10 cellular contexts compared by ENCODE assay signal in genomic region chr15:88166330-88166993, GRCh38.
DNase-seq lines count a peak whose midpoint lies in the region; ATAC-seq and TF ChIP-seq lines count a peak whose summit lies in the region.
"Had no signal": no experiment of that assay in that cellular context is flagged by ENCODE, and none has a peak within 500 bp of the region (broad histone marks: within the 10 kb centered on the region; RNA-seq: fewer than 3 reads in every experiment).

No MANE protein-coding gene starts in this region.

- peak; percentile 35 for DNase-seq in activated CD4-positive, alpha-beta T cell treated with anti-CD3 and anti-CD28 coated beads for 36 hours
- no peak for DNase-seq in activated CD4-positive, alpha-beta T cell treated with anti-CD3 and anti-CD28 coated beads, Interleukin-2, amount 50 U/mL, for 4 hours
- DNase-seq in WTC11 (ENCODE audit: low spot score) (peak; percentile 71), GOT3 (lab: John Stamatoyannopoulos, UW) (no peak), GF-D8 (lab: John Stamatoyannopoulos, UW) (no peak)
- DNase-seq: psoas muscle had no signal

- H3K79me2 ChIP-seq in neural cell (replicated peaks; ENCODE audit: insufficient read depth, low read length): no peaks in the 10 kb centered on the region

- no peaks in the 10 kb centered on the region for H3K27me3 ChIP-seq in neural cell (ENCODE audit: insufficient read depth, low read depth, low read length)

- no peak overlapping the region for H3K4me3 Mint-ChIP-seq in activated CD4-positive, alpha-beta T cell treated with anti-CD3 and anti-CD28 coated beads for 36 hours
- no peak overlapping the region for H3K4me3 Mint-ChIP-seq in WTC11
- H3K4me3 Mint-ChIP-seq: stimulated activated effector memory CD8-positive, alpha-beta T cell treated with anti-CD3 and anti-CD28 coated beads, Interleukin-12 subunit alpha, Interleukin-12 subunit beta, amount 100 ng/mL, for 72 hours had no signal

- POLR2A ChIA-PET in activated CD4-positive, alpha-beta T cell treated with anti-CD3 and anti-CD28 coated beads for 36 hours (lab: Charles Lee): no interaction called here
- POLR2A ChIA-PET in WTC11 (lab: Charles Lee): no interaction called here

- H3F3A ChIP-seq in neural cell (ENCODE audit: insufficient read depth, low read length, poor library complexity, severe bottlenecking): no peaks in the 10 kb centered on the region

- no peak for TF ChIP-seq RAD21 in neural cell (conservative IDR thresholded peaks at IDR 0.05)

- no peak overlapping the region for H3K27ac Mint-ChIP-seq in activated CD4-positive, alpha-beta T cell treated with anti-CD3 and anti-CD28 coated beads for 36 hours
- H3K27ac Mint-ChIP-seq in WTC11: no peak overlapping the region
- H3K27ac Mint-ChIP-seq: stimulated activated effector memory CD8-positive, alpha-beta T cell treated with anti-CD3 and anti-CD28 coated beads, Interleukin-12 subunit alpha, Interleukin-12 subunit beta, amount 100 ng/mL, for 72 hours had no signal

- no peaks in the 10 kb centered on the region for H3K36me3 Mint-ChIP-seq in activated CD4-positive, alpha-beta T cell treated with anti-CD3 and anti-CD28 coated beads for 36 hours (ENCODE audit: low read depth)
- H3K36me3 Mint-ChIP-seq in WTC11: no peaks in the 10 kb centered on the region
- H3K36me3 Mint-ChIP-seq: stimulated activated effector memory CD8-positive, alpha-beta T cell treated with anti-CD3 and anti-CD28 coated beads, Interleukin-12 subunit alpha, Interleukin-12 subunit beta, amount 100 ng/mL, for 72 hours had no signal

- H3K9me3 ChIP-seq in neural cell (ENCODE audit: low read length): no peaks in the 10 kb centered on the region
- H3K9me3 ChIP-seq: psoas muscle had no signal

- H4K20me1 ChIP-seq in neural cell (ENCODE audit: insufficient read depth): no peaks in the 10 kb centered on the region

- no peak for ATAC-seq in activated CD4-positive, alpha-beta T cell treated with anti-CD3 and anti-CD28 coated beads for 36 hours
- ATAC-seq in HG03175 (IDR thresholded peaks at IDR 0.05; ENCODE audit: unreplicated experiment): peak; percentile 61
- ATAC-seq in WTC11: peak; percentile 95
- ATAC-seq in HG03457 (IDR thresholded peaks at IDR 0.05; ENCODE audit: unreplicated experiment): no peak
- ATAC-seq: stimulated activated effector memory CD8-positive, alpha-beta T cell treated with anti-CD3 and anti-CD28 coated beads, Interleukin-12 subunit alpha, Interleukin-12 subunit beta, amount 100 ng/mL, for 72 hours had no signal

- H3K36me3 ChIP-seq in neural cell (ENCODE audit: insufficient read depth, low read length): no peaks in the 10 kb centered on the region

- H3K9ac ChIP-seq in neural cell (ENCODE audit: low read length): no peak overlapping the region

- no peak overlapping the region for H3K4me2 ChIP-seq in neural cell (ENCODE audit: low read length)

- peaks cover 5% of the 10 kb centered on the region for H3K27me3 Mint-ChIP-seq in activated CD4-positive, alpha-beta T cell treated with anti-CD3 and anti-CD28 coated beads for 36 hours
- H3K27me3 Mint-ChIP-seq in WTC11 (ENCODE audit: low read depth): no peaks in the 10 kb centered on the region; the same call in 1 of the 2 replicates

- no peak for TF ChIP-seq CTCF in WTC11 (IDR thresholded peaks at IDR 0.05)
- TF ChIP-seq CTCF in neural cell (IDR thresholded peaks at IDR 0.05; ENCODE audit: poor library complexity, severe bottlenecking): no peak

- H2AFZ ChIP-seq in neural cell (ENCODE audit: low read depth, low read length): no peak overlapping the region

- intact Hi-C loops in activated CD4-positive, alpha-beta T cell treated with anti-CD3 and anti-CD28 coated beads for 36 hours (cut with DNase I, micrococcal nuclease): no loop called here

- no peaks in the 10 kb centered on the region for H3K9me3 Mint-ChIP-seq in activated CD4-positive, alpha-beta T cell treated with anti-CD3 and anti-CD28 coated beads for 36 hours (ENCODE audit: low read depth)
- H3K9me3 Mint-ChIP-seq in WTC11: no peaks in the 10 kb centered on the region
- H3K9me3 Mint-ChIP-seq: stimulated activated effector memory CD8-positive, alpha-beta T cell treated with anti-CD3 and anti-CD28 coated beads, Interleukin-12 subunit alpha, Interleukin-12 subunit beta, amount 100 ng/mL, for 72 hours had no signal

- TF ChIP-seq EP300 in neural cell (conservative IDR thresholded peaks at IDR 0.05; ENCODE audit: poor library complexity, severe bottlenecking): no peak

- no peaks in the 10 kb centered on the region for H3K9me2 ChIP-seq in neural cell (ENCODE audit: insufficient read depth, low read length)

- H3K4me3 ChIP-seq in neural cell (ENCODE audit: low read length): no peak overlapping the region
- H3K4me3 ChIP-seq: psoas muscle had no signal

- no peak overlapping the region for H3K27ac ChIP-seq in neural cell (ENCODE audit: low read length)
- H3K27ac ChIP-seq: psoas muscle had no signal

- CTCF ChIA-PET in activated CD4-positive, alpha-beta T cell treated with anti-CD3 and anti-CD28 coated beads for 36 hours (lab: Charles Lee): no interaction called here
- CTCF ChIA-PET in WTC11 (lab: Charles Lee): no interaction called here

- no peaks in the 10 kb centered on the region for H3K4me1 Mint-ChIP-seq in activated CD4-positive, alpha-beta T cell treated with anti-CD3 and anti-CD28 coated beads for 36 hours
- H3K4me1 Mint-ChIP-seq in WTC11: no peaks in the 10 kb centered on the region
- H3K4me1 Mint-ChIP-seq: stimulated activated effector memory CD8-positive, alpha-beta T cell treated with anti-CD3 and anti-CD28 coated beads, Interleukin-12 subunit alpha, Interleukin-12 subunit beta, amount 100 ng/mL, for 72 hours had no signal

TF ChIP-seq in WTC11, 78 proteins besides CTCF, POLR2A, EP300 and RAD21 (continues in another document):
- TF ChIP-seq TEAD1 (CRISPR knock-in tag; IDR thresholded peaks at IDR 0.05) (0 out of 2 replicates have a peak, but pooled peaks have one; percentile 51), JUN (CRISPR knock-in tag; IDR thresholded peaks at IDR 0.05) (0 out of 2 replicates have a peak, but pooled peaks have one; percentile 37), ZBTB43 (CRISPR knock-in tag; IDR thresholded peaks at IDR 0.05) (no peak), ZNF138 (CRISPR knock-in tag; conservative IDR thresholded peaks at IDR 0.05) (no peak), ZBTB21 (CRISPR knock-in tag; IDR thresholded peaks at IDR 0.05; ENCODE audit: borderline replicate concordance) (no peak), IRF1 (CRISPR knock-in tag; IDR thresholded peaks at IDR 0.05) (peak; percentile 51; the same call in 1 of the 2 replicates)

TF ChIP-seq in neural cell, 6 proteins besides CTCF, POLR2A, EP300 and RAD21:
- TF ChIP-seq, protein P1, sequence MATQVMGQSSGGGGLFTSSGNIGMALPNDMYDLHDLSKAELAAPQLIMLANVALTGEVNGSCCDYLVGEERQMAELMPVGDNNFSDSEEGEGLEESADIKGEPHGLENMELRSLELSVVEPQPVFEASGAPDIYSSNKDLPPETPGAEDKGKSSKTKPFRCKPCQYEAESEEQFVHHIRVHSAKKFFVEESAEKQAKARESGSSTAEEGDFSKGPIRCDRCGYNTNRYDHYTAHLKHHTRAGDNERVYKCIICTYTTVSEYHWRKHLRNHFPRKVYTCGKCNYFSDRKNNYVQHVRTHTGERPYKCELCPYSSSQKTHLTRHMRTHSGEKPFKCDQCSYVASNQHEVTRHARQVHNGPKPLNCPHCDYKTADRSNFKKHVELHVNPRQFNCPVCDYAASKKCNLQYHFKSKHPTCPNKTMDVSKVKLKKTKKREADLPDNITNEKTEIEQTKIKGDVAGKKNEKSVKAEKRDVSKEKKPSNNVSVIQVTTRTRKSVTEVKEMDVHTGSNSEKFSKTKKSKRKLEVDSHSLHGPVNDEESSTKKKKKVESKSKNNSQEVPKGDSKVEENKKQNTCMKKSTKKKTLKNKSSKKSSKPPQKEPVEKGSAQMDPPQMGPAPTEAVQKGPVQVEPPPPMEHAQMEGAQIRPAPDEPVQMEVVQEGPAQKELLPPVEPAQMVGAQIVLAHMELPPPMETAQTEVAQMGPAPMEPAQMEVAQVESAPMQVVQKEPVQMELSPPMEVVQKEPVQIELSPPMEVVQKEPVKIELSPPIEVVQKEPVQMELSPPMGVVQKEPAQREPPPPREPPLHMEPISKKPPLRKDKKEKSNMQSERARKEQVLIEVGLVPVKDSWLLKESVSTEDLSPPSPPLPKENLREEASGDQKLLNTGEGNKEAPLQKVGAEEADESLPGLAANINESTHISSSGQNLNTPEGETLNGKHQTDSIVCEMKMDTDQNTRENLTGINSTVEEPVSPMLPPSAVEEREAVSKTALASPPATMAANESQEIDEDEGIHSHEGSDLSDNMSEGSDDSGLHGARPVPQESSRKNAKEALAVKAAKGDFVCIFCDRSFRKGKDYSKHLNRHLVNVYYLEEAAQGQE (IDR thresholded peaks at IDR 0.05; ENCODE audit: borderline replicate concordance): peak; percentile 29
- no peak for TF ChIP-seq EZH2 (IDR thresholded peaks at IDR 0.05; ENCODE audit: borderline replicate concordance, insufficient read depth, low read length, poor library complexity, severe bottlenecking)

Comparison
In these comparisons a context has a peak if more than half of its experiments do, and no peak if none do; other contexts are left out.
1. DNase-seq: peak in activated CD4-positive, alpha-beta T cell treated with anti-CD3 and anti-CD28 coated beads for 36 hours (single experiment) and WTC11 (single experiment); none in activated CD4-positive, alpha-beta T cell treated with anti-CD3 and anti-CD28 coated beads, Interleukin-2, amount 50 U/mL, for 4 hours (0 of 2), GOT3 (single experiment) and GF-D8 (single experiment).
2. ATAC-seq: peak in HG03175 (single experiment) and WTC11 (single experiment); none in activated CD4-positive, alpha-beta T cell treated with anti-CD3 and anti-CD28 coated beads for 36 hours (single experiment) and HG03457 (single experiment).